In genomic region chr11:36622431-36623136, GRCh38 we compare ENCODE assay signal across 9 cellular contexts. TPM values are rescaled to one million over a fixed set of nuclear protein-coding genes. Genes with fewer than 3 reads are reported as not detected.
A peak's percentile ranks its signal among the peaks of the same experiment; 100 is the strongest.
DNase-seq lines count a peak whose midpoint lies in the region; ATAC-seq and TF ChIP-seq lines count a peak whose summit lies in the region.
"Had no signal": no experiment of that assay in that cellular context is flagged by ENCODE, and none has a peak within 500 bp of the region (broad histone marks: within the 10 kb centered on the region; RNA-seq: fewer than 3 reads in every experiment).

No MANE protein-coding gene starts in this region.

- POLR2A ChIA-PET in activated CD4-positive, alpha-beta memory T cell treated with anti-CD3 and anti-CD28 coated beads, Interleukin-2, amount 10 ng/mL, durations not matched to agents 7 days and 5 days (lab: Charles Lee) = no interaction called here

- no peaks in the 10 kb centered on the region for H3K27me3 ChIP-seq in heart right ventricle

- in situ Hi-C loops in ACHN (cut with HindIII; ENCODE audit: low pct_ligation_motif_present, low pct_unique_long_range_greater_than_20kb, low sequenced_read_pairs) (no loop called here), GM13976 (cut with MboI; ENCODE audit: low sequenced_read_pairs, unreplicated experiment) (no loop called here)

- H3K9me3 ChIP-seq in SK-N-MC (ENCODE audit: low read depth, low read length) (no peaks in the 10 kb centered on the region), heart right ventricle (no peaks in the 10 kb centered on the region)

- CTCF ChIA-PET in activated CD4-positive, alpha-beta memory T cell treated with anti-CD3 and anti-CD28 coated beads, Interleukin-2, amount 10 ng/mL, durations not matched to agents 7 days and 5 days (lab: Charles Lee) = interaction anchor here (1.0 to 1.3 kb wide), 2 partner anchors 58 kb away, joined by 3 to 4 read pairs; no protein-coding TSS in a partner anchor

- H3K27ac Mint-ChIP-seq in activated CD4-positive, alpha-beta memory T cell treated with anti-CD3 and anti-CD28 coated beads, Interleukin-2, amount 10 ng/mL, durations not matched to agents 7 days and 5 days = no peak overlapping the region

- peaks cover 0 to 26% (median 16%) of the 10 kb centered on the region in 9 donors for H3K4me1 ChIP-seq in heart right ventricle

- peak; percentile 50 for DNase-seq in ACHN
- peak; percentile 12 for DNase-seq in GM13976 (ENCODE audit: low spot score)
- DNase-seq in SK-N-MC (ENCODE audit: low read depth, low spot score) = peak; percentile 3
- no peak for DNase-seq in heart right ventricle
- no peak for DNase-seq in HuH-7.5 (ENCODE audit: low spot score)
- no peak for DNase-seq in activated CD4-positive, alpha-beta memory T cell treated with anti-CD3 and anti-CD28 coated beads, Interleukin-2, amount 10 ng/mL, durations not matched to agents 7 days and 5 days
- no peak for DNase-seq in globus pallidus (ENCODE audit: low spot score)

- peaks cover 2% of the 10 kb centered on the region for H3K4me1 Mint-ChIP-seq in activated CD4-positive, alpha-beta memory T cell treated with anti-CD3 and anti-CD28 coated beads, Interleukin-2, amount 10 ng/mL, durations not matched to agents 7 days and 5 days

- no peak overlapping the region for H3K4me3 Mint-ChIP-seq in activated CD4-positive, alpha-beta memory T cell treated with anti-CD3 and anti-CD28 coated beads, Interleukin-2, amount 10 ng/mL, durations not matched to agents 7 days and 5 days

- WGBS in heart right ventricle, 2 donors = 78 to 80% methylated on average over 3 of the region's 3 CpGs

- no peak overlapping the region for H3K27ac ChIP-seq in SK-N-MC
- no peak overlapping the region for H3K27ac ChIP-seq in heart right ventricle

- H3K27me3 Mint-ChIP-seq in activated CD4-positive, alpha-beta memory T cell treated with anti-CD3 and anti-CD28 coated beads, Interleukin-2, amount 10 ng/mL, durations not matched to agents 7 days and 5 days = peaks cover 18% of the 10 kb centered on the region

- intact Hi-C loops in heart right ventricle (cut with DNase I) = loop anchor here in 7 of 10 donors (1.0 to 10.0 kb wide), 4 partner anchors 55 to 60 kb away; partner anchors contain the start of gene RAG1 (in 2 of the 7)

- no peaks in the 10 kb centered on the region for H3K36me3 Mint-ChIP-seq in activated CD4-positive, alpha-beta memory T cell treated with anti-CD3 and anti-CD28 coated beads, Interleukin-2, amount 10 ng/mL, durations not matched to agents 7 days and 5 days (ENCODE audit: low read depth)

- no peak overlapping the region for H3K9ac ChIP-seq in SK-N-MC (ENCODE audit: insufficient read length)

- H3K9me3 Mint-ChIP-seq in activated CD4-positive, alpha-beta memory T cell treated with anti-CD3 and anti-CD28 coated beads, Interleukin-2, amount 10 ng/mL, durations not matched to agents 7 days and 5 days = no peaks in the 10 kb centered on the region

- no peak overlapping the region for H3K4me3 ChIP-seq in SK-N-MC
- H3K4me3 ChIP-seq in heart right ventricle = no peak overlapping the region

- TF ChIP-seq CTCF in GM13976 (IDR thresholded peaks at IDR 0.05; ENCODE audit: borderline replicate concordance, control extremely low read depth, extremely low read depth, insufficient read depth, missing control alignments) (no peak), heart right ventricle (IDR thresholded peaks at IDR 0.05) (peak in 7 of 9 donors; percentile 40 to 67 (median 57))

- H3K36me3 ChIP-seq in SK-N-MC (ENCODE audit: insufficient read depth, low read length) (no peaks in the 10 kb centered on the region), heart right ventricle (no peaks in the 10 kb centered on the region)

- ATAC-seq in HG03460 (IDR thresholded peaks at IDR 0.05; ENCODE audit: unreplicated experiment) = peak; percentile 59
- peak in 3 of 8 donors; percentile 53 to 69 (median 65) for ATAC-seq in heart right ventricle

RNA-seq across cellular contexts. Expression of gene RAG2, which starts 24.5 kb away (rescaled TPM):
- total RNA-seq in heart right ventricle = not detected
- polyA plus RNA-seq in heart right ventricle = not detected
- not detected for total RNA-seq in activated CD4-positive, alpha-beta memory T cell treated with anti-CD3 and anti-CD28 coated beads, Interleukin-2, amount 10 ng/mL, durations not matched to agents 7 days and 5 days
- total RNA-seq: glomerular endothelial cell had no signal

RNA-seq across cellular contexts. Expression of gene IFTAP, which starts 28.3 kb away (rescaled TPM):
- total RNA-seq in heart right ventricle = 10 to 100 TPM; 33.8 to 50.8 (median 41.5) TPM
- polyA plus RNA-seq in heart right ventricle = 10 to 100 TPM; 44.6 to 54.6 TPM
- 1 to 10 TPM in 1 of 2 experiments, under 1 TPM in 1; 0.75 to 1.7 TPM for total RNA-seq in activated CD4-positive, alpha-beta memory T cell treated with anti-CD3 and anti-CD28 coated beads, Interleukin-2, amount 10 ng/mL, durations not matched to agents 7 days and 5 days

RNA-seq across cellular contexts. Expression of gene RAG1, which starts 54.8 kb away (rescaled TPM):
- total RNA-seq in heart right ventricle = 1 to 10 TPM in 6 of 10 donors, under 1 TPM in 4; 0.64 to 2.1 (median 1.2) TPM
- polyA plus RNA-seq in heart right ventricle = 1 to 10 TPM in 1 of 2 donors, under 1 TPM in 1; 0.26 to 1.3 TPM
- total RNA-seq in activated CD4-positive, alpha-beta memory T cell treated with anti-CD3 and anti-CD28 coated beads, Interleukin-2, amount 10 ng/mL, durations not matched to agents 7 days and 5 days = under 1 TPM; 0.08 to 0.28 TPM

Comparison
In these comparisons a context has a peak if more than half of its experiments do, and no peak if none do; other contexts are left out.
1. DNase-seq: peak in ACHN (single experiment), GM13976 (single experiment) and SK-N-MC (single experiment); none in heart right ventricle (0 of 2), HuH-7.5 (single experiment), activated CD4-positive, alpha-beta memory T cell treated with anti-CD3 and anti-CD28 coated beads, Interleukin-2, amount 10 ng/mL, durations not matched to agents 7 days and 5 days (single experiment) and globus pallidus (single experiment).
2. RNA of gene IFTAP, which starts 28.3 kb away (total RNA-seq): 33.8 to 50.8 TPM in heart right ventricle; 0.75 to 1.7 TPM in activated CD4-positive, alpha-beta memory T cell treated with anti-CD3 and anti-CD28 coated beads, Interleukin-2, amount 10 ng/mL, durations not matched to agents 7 days and 5 days; every median in the first group is over 10 times any median in the second.